In the genomic region with DNA sequence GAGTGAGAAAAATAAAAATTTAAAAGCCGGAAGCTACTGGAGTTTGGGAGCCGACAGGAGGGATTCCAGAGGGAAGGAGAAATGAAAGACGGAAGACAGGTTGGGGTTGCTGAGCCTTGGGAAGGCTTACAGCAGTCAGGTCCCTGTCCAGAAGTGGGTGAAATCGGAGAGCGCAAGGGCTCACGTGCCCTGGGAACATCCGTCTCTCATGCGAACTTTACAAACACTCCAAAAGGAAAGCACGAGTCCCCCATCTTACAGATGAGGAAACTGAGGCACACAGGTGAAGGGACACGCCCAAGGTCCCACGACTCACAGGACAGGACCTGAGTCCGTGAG, we compare ENCODE assay signal across 1 cellular context.
TF ChIP-seq lines count a peak whose summit lies in the region.

No MANE protein-coding gene starts in this region.

TF ChIP-seq in endothelial cell of umbilical vein, 7 proteins besides CTCF, POLR2A, EP300 and RAD21:
- TF ChIP-seq FOS (IDR thresholded peaks at IDR 0.05; ENCODE audit: borderline replicate concordance, insufficient read depth, low read length) (no peak), GATA2 (IDR thresholded peaks at IDR 0.05; ENCODE audit: insufficient read depth, insufficient read length, low read depth, low read length) (no peak), EZH2 (IDR thresholded peaks at IDR 0.05; ENCODE audit: borderline replicate concordance, low read depth, low read length, severe bottlenecking) (no peak), JUN (IDR thresholded peaks at IDR 0.05; ENCODE audit: borderline replicate concordance, insufficient read depth, insufficient read length, low read depth) (no peak), POLR2AphosphoS5 (IDR thresholded peaks at IDR 0.05; ENCODE audit: insufficient read depth, low read depth, low read length) (no peak), MYC (IDR thresholded peaks at IDR 0.05; ENCODE audit: low read depth, low read length) (no peak), MAX (IDR thresholded peaks at IDR 0.05; ENCODE audit: insufficient read depth, insufficient read length) (no peak)
TF ChIP-seq in endothelial cell of umbilical vein: peak in this region for 0.
